In genomic region chr11:66330931-66331330, GRCh38 we compare ENCODE assay signal across 21 cellular contexts. TPM values are rescaled to one million over a fixed set of nuclear protein-coding genes. Genes with fewer than 3 reads are reported as not detected.
A peak's percentile ranks its signal among the peaks of the same experiment; 100 is the strongest.
DNase-seq lines count a peak whose midpoint lies in the region; ATAC-seq and TF ChIP-seq lines count a peak whose summit lies in the region.
"Had no signal": no experiment of that assay in that cellular context is flagged by ENCODE, and none has a peak within 500 bp of the region (broad histone marks: within the 10 kb centered on the region; RNA-seq: fewer than 3 reads in every experiment).

No MANE protein-coding gene starts in this region.

- H3K4me3 ChIP-seq in BLaER1 (no peak overlapping the region), H7 (ENCODE audit: insufficient read depth, low read depth, low read length) (no peak overlapping the region), brain microvascular endothelial cell (ENCODE audit: low read depth, low read length) (no peak overlapping the region)
- H3K4me3 ChIP-seq: SJCRH30 had no signal

- no peaks in the 10 kb centered on the region for H3K27me3 Mint-ChIP-seq in CD4-positive, alpha-beta T cell

- H3K27me3 ChIP-seq in BLaER1, result no peaks in the 10 kb centered on the region
- H3K27me3 ChIP-seq in H7 (ENCODE audit: control insufficient read depth, insufficient read depth, low read length), result peaks cover 1% of the 10 kb centered on the region; the same call in 1 of the 2 replicates
- H3K27me3 ChIP-seq in brain microvascular endothelial cell (replicated peaks), result no peaks in the 10 kb centered on the region
- no peaks in the 10 kb centered on the region for H3K27me3 ChIP-seq in CD4-positive, alpha-beta T cell (ENCODE audit: control insufficient read depth, insufficient read depth, low read length)
- H3K27me3 ChIP-seq: SJCRH30 had no signal

- H3K4me1 Mint-ChIP-seq in CD4-positive, alpha-beta T cell (ENCODE audit: low read depth), result peaks cover 28% of the 10 kb centered on the region

- DNase-seq in H7 (peak; percentile 50), brain microvascular endothelial cell (no peak), posterior vena cava (ENCODE audit: low spot score) (peak; percentile 76), amniotic stem cell (lab: John Stamatoyannopoulos, UW) (no peak)
- DNase-seq in CD4-positive, alpha-beta T cell, result no peak
- DNase-seq: AML-193, COR-L47, DMS153, GF-D8, KG1, MV-4-11, NCI-H1417, NCI-H187, NCI-H2107, NCI-H510A, NCI-H748 treated with DMSO at 0.1 percent for 48 hours, OCI-M1 had no signal

- H3K36me3 ChIP-seq in BLaER1 (no peaks in the 10 kb centered on the region), H7 (replicated peaks; ENCODE audit: control insufficient read depth, insufficient read depth, low read length) (no peaks in the 10 kb centered on the region; the same call in 1 of the 2 replicates), brain microvascular endothelial cell (replicated peaks) (peaks cover 13% of the 10 kb centered on the region)
- H3K36me3 ChIP-seq: SJCRH30 had no signal

- CTCF ChIA-PET in CD4-positive, alpha-beta T cell (lab: Charles Lee), result interaction anchor here (1.1 to 4.0 kb wide), 2 partner anchors 19 to 58 kb away, joined by 3 to 30 read pairs; no protein-coding TSS in a partner anchor

- no peak overlapping the region for H3K27ac Mint-ChIP-seq in CD4-positive, alpha-beta T cell

- in situ Hi-C loops in brain microvascular endothelial cell (cut with HindIII; ENCODE audit: low pct_ligation_motif_present, low sequenced_read_pairs), result no loop called here

- no peak for ATAC-seq in CD4-positive, alpha-beta T cell (ENCODE audit: poor library complexity)
- no peak for ATAC-seq in HG03196 (IDR thresholded peaks at IDR 0.05; ENCODE audit: unreplicated experiment)

- POLR2A ChIA-PET in CD4-positive, alpha-beta T cell (lab: Charles Lee), result interaction anchor here (2.9 kb wide), 1 partner anchor 19 kb away, joined by 13 read pairs; no protein-coding TSS in a partner anchor

- H4K20me1 ChIP-seq in BLaER1, result no peaks in the 10 kb centered on the region

- H3K4me2 ChIP-seq in BLaER1, result no peak overlapping the region; the same call in 1 of the 2 replicates

- H3K9ac ChIP-seq in BLaER1, result no peak overlapping the region; the same call in 1 of the 2 replicates

- H3K27ac ChIP-seq in BLaER1 (0 out of 2 replicates have a peak overlapping the region, but pooled peaks have one; percentile 35), brain microvascular endothelial cell (no peak overlapping the region)
- H3K27ac ChIP-seq in CD4-positive, alpha-beta T cell (ENCODE audit: low read depth, low read length), result no peak overlapping the region
- H3K27ac ChIP-seq: SJCRH30 had no signal

- peaks cover 89% of the 10 kb centered on the region for H3K4me1 ChIP-seq in BLaER1

- intact Hi-C loops in posterior vena cava (cut with DNase I), result no loop called here
- intact Hi-C loops in CD4-positive, alpha-beta T cell (cut with DNase I, micrococcal nuclease), result no loop called here

- no peaks in the 10 kb centered on the region for H3K36me3 Mint-ChIP-seq in CD4-positive, alpha-beta T cell (ENCODE audit: low read depth)

- no peak overlapping the region for H3K4me3 Mint-ChIP-seq in CD4-positive, alpha-beta T cell

- peak; percentile 16 for TF ChIP-seq CTCF in brain microvascular endothelial cell (IDR thresholded peaks at IDR 0.05; ENCODE audit: low read depth, low read length, missing control alignments)
- TF ChIP-seq CTCF in CD4-positive, alpha-beta T cell (IDR thresholded peaks at IDR 0.05), result no peak

- no peaks in the 10 kb centered on the region for H3K9me3 Mint-ChIP-seq in CD4-positive, alpha-beta T cell

- no peaks in the 10 kb centered on the region for H3K9me3 ChIP-seq in BLaER1
- H3K9me3 ChIP-seq in CD4-positive, alpha-beta T cell (ENCODE audit: control insufficient read depth, low read length), result no peaks in the 10 kb centered on the region
- H3K9me3 ChIP-seq: SJCRH30 had no signal

RNA-seq across cellular contexts. Expression of gene RIN1, which starts 5.3 kb away (rescaled TPM):
- 7.2 and 9.6 TPM in 2 replicates for total RNA-seq in H7 (2014; rRNA removed; shearing (Covaris generic))
- total RNA-seq in posterior vena cava, result 1 to 10 TPM; 5.4 to 7.4 TPM
- 1 to 10 TPM; 1.2 to 1.6 TPM for total RNA-seq in CD4-positive, alpha-beta T cell

RNA-seq across cellular contexts. Expression of gene BRMS1, which starts 14.0 kb away (rescaled TPM):
- total RNA-seq in H7 (2014; rRNA removed; shearing (Covaris generic)), result 53.5 and 72.8 TPM in 2 replicates
- total RNA-seq in posterior vena cava, result 10 to 100 TPM; 20.4 to 22.0 TPM
- 10 to 100 TPM; 52.7 to 58.4 TPM for total RNA-seq in CD4-positive, alpha-beta T cell

RNA-seq across cellular contexts. Expression of gene CD248, which starts 14.1 kb away (rescaled TPM):
- total RNA-seq in H7 (2014; rRNA removed; shearing (Covaris generic)), result 0.83 and 1.4 TPM in 2 replicates
- total RNA-seq in posterior vena cava, result 100 to 1,000 TPM in 1 of 2 donors, 10 to 100 TPM in 1; 67.5 to 248 TPM
- 1 to 10 TPM; 3.3 to 3.4 TPM for total RNA-seq in CD4-positive, alpha-beta T cell
- total RNA-seq: RPMI7951 had no signal

RNA-seq across cellular contexts. Expression of gene B4GAT1, which starts 16.5 kb away (rescaled TPM):
- total RNA-seq in H7 (2014; rRNA removed; shearing (Covaris generic)), result 41.6 and 41.9 TPM in 2 replicates
- 10 to 100 TPM; 16.5 to 20.0 TPM for total RNA-seq in posterior vena cava
- 1 to 10 TPM; 1.9 to 2.0 TPM for total RNA-seq in CD4-positive, alpha-beta T cell

RNA-seq across cellular contexts. Expression of gene TMEM151A, which starts 39.2 kb away (rescaled TPM):
- 0.42 and 0.85 TPM in 2 replicates for total RNA-seq in H7 (2014; rRNA removed; shearing (Covaris generic))
- total RNA-seq in posterior vena cava, result not detected
- total RNA-seq in CD4-positive, alpha-beta T cell, result under 1 TPM; 0.11 to 0.14 TPM
- total RNA-seq: RPMI7951, SJCRH30 had no signal

Comparison
In these comparisons a context has a peak if more than half of its experiments do, and no peak if none do; other contexts are left out.
1. DNase-seq: peak in H7 (single experiment) and posterior vena cava (single experiment); none in brain microvascular endothelial cell (single experiment), CD4-positive, alpha-beta T cell (0 of 10) and amniotic stem cell (single experiment).
2. RNA of gene CD248, which starts 14.1 kb away (total RNA-seq): 67.5 to 248 TPM in posterior vena cava; 3.3 to 3.4 TPM in CD4-positive, alpha-beta T cell and 0.83 to 1.4 TPM in H7; every median in the first group is over 10 times any median in the second.